2 cellular contexts compared by ENCODE assay signal in the genomic region with DNA sequence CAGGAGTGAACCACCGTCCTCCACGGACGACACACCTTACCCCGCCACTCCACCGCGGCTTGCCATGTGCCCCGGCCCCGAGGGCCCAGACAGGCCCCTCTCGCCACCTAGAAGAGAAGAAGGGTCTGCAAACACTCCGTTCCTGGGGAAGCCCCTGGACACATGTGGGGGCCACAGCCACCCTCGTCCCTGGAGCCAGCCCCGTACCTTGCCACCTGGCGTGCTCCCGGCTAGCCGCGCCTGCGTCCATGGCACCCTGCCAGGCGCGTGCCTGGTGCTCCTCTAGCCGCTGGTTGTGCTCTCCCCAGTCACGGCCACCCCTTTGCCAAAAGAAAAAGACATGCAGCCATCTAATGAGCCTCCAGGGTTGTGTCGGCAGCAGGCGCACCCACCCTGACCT.
A peak's percentile ranks its signal among the peaks of the same experiment; 100 is the strongest.
TF ChIP-seq lines count a peak whose summit lies in the region.

No MANE protein-coding gene starts in this region.

TF ChIP-seq in HepG2, 621 proteins besides CTCF, POLR2A, EP300 and RAD21:
- TF ChIP-seq HCFC1 (IDR thresholded peaks at IDR 0.05; ENCODE audit: low read depth, low read length) (no peak), ZSCAN21 (CRISPR knock-in tag; IDR thresholded peaks at IDR 0.05; ENCODE audit: borderline replicate concordance) (no peak), KLF11 (CRISPR knock-in tag; IDR thresholded peaks at IDR 0.05) (no peak), RBFOX2 (IDR thresholded peaks at IDR 0.05; ENCODE audit: low read depth, low read length) (peak; percentile 44; the same call in 1 of the 2 replicates), AGO2 (optimal IDR thresholded peaks at IDR 0.05; ENCODE audit: low read depth, low read length) (peak; percentile 52), PRMT3 (CRISPR knock-in tag; IDR thresholded peaks at IDR 0.05; ENCODE audit: borderline replicate concordance, low read depth) (no peak), ZBTB38 (CRISPR knock-in tag; IDR thresholded peaks at IDR 0.05) (no peak), ZNF577 (CRISPR knock-in tag; IDR thresholded peaks at IDR 0.05; ENCODE audit: borderline replicate concordance, low read depth) (no peak), KAT2B (IDR thresholded peaks at IDR 0.05; ENCODE audit: borderline replicate concordance, low read depth, low read length) (no peak), TBX3 (IDR thresholded peaks at IDR 0.05; ENCODE audit: borderline replicate concordance) (no peak)
- TF ChIP-seq, protein P1, sequence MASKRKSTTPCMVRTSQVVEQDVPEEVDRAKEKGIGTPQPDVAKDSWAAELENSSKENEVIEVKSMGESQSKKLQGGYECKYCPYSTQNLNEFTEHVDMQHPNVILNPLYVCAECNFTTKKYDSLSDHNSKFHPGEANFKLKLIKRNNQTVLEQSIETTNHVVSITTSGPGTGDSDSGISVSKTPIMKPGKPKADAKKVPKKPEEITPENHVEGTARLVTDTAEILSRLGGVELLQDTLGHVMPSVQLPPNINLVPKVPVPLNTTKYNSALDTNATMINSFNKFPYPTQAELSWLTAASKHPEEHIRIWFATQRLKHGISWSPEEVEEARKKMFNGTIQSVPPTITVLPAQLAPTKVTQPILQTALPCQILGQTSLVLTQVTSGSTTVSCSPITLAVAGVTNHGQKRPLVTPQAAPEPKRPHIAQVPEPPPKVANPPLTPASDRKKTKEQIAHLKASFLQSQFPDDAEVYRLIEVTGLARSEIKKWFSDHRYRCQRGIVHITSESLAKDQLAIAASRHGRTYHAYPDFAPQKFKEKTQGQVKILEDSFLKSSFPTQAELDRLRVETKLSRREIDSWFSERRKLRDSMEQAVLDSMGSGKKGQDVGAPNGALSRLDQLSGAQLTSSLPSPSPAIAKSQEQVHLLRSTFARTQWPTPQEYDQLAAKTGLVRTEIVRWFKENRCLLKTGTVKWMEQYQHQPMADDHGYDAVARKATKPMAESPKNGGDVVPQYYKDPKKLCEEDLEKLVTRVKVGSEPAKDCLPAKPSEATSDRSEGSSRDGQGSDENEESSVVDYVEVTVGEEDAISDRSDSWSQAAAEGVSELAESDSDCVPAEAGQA (IDR thresholded peaks at IDR 0.05; ENCODE audit: low read depth), result no peak
- TF ChIP-seq, protein P1 (CRISPR knock-in tag; IDR thresholded peaks at IDR 0.05; ENCODE audit: borderline replicate concordance), result no peak
- TF ChIP-seq, protein P2, sequence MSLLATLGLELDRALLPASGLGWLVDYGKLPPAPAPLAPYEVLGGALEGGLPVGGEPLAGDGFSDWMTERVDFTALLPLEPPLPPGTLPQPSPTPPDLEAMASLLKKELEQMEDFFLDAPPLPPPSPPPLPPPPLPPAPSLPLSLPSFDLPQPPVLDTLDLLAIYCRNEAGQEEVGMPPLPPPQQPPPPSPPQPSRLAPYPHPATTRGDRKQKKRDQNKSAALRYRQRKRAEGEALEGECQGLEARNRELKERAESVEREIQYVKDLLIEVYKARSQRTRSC (CRISPR knock-in tag; IDR thresholded peaks at IDR 0.05; ENCODE audit: low read depth), result no peak
- TF ChIP-seq, protein P3, sequence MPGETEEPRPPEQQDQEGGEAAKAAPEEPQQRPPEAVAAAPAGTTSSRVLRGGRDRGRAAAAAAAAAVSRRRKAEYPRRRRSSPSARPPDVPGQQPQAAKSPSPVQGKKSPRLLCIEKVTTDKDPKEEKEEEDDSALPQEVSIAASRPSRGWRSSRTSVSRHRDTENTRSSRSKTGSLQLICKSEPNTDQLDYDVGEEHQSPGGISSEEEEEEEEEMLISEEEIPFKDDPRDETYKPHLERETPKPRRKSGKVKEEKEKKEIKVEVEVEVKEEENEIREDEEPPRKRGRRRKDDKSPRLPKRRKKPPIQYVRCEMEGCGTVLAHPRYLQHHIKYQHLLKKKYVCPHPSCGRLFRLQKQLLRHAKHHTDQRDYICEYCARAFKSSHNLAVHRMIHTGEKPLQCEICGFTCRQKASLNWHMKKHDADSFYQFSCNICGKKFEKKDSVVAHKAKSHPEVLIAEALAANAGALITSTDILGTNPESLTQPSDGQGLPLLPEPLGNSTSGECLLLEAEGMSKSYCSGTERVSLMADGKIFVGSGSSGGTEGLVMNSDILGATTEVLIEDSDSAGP (CRISPR knock-in tag; IDR thresholded peaks at IDR 0.05; ENCODE audit: borderline replicate concordance), result no peak

TF ChIP-seq in H1, 55 proteins besides CTCF, POLR2A, EP300 and RAD21:
- TF ChIP-seq JUN (IDR thresholded peaks at IDR 0.05; ENCODE audit: low read depth, low read length), result no peak
- TF ChIP-seq BCL11A (IDR thresholded peaks at IDR 0.05; ENCODE audit: low read depth in 2 of 2, low read length in 2 of 2), result no peak
- no peak for TF ChIP-seq JUND (IDR thresholded peaks at IDR 0.05; ENCODE audit: low read length)
- TF ChIP-seq CREB1 (IDR thresholded peaks at IDR 0.05), result no peak
- TF ChIP-seq RBBP5 (IDR thresholded peaks at IDR 0.05; ENCODE audit: borderline replicate concordance, low read depth, low read length), result no peak
- TF ChIP-seq ATF3 (IDR thresholded peaks at IDR 0.05; ENCODE audit: insufficient read depth, low read depth, low read length), result no peak
- TF ChIP-seq SRF (IDR thresholded peaks at IDR 0.05; ENCODE audit: low read depth, low read length), result no peak
- TF ChIP-seq BRCA1 (IDR thresholded peaks at IDR 0.05; ENCODE audit: low read depth, low read length), result no peak
- TF ChIP-seq KDM5A (IDR thresholded peaks at IDR 0.05; ENCODE audit: low read length), result no peak
- TF ChIP-seq CTBP2 (IDR thresholded peaks at IDR 0.05; ENCODE audit: borderline replicate concordance, insufficient read depth, insufficient read length, low read length), result no peak
- TF ChIP-seq HDAC2 (IDR thresholded peaks at IDR 0.05; ENCODE audit: borderline replicate concordance in 1 of 2, low read depth in 2 of 2, low read length in 2 of 2), result no peak
- TF ChIP-seq NANOG (IDR thresholded peaks at IDR 0.05; ENCODE audit: insufficient read depth, low read depth, low read length, poor library complexity, severe bottlenecking), result no peak
- TF ChIP-seq POLR2AphosphoS5 (IDR thresholded peaks at IDR 0.05; ENCODE audit: low read depth, low read length), result no peak
- no peak for TF ChIP-seq SAP30 (IDR thresholded peaks at IDR 0.05; ENCODE audit: insufficient read depth, insufficient replicate concordance, low read length)
